1 cellular context compared by ENCODE assay signal in the genomic region with DNA sequence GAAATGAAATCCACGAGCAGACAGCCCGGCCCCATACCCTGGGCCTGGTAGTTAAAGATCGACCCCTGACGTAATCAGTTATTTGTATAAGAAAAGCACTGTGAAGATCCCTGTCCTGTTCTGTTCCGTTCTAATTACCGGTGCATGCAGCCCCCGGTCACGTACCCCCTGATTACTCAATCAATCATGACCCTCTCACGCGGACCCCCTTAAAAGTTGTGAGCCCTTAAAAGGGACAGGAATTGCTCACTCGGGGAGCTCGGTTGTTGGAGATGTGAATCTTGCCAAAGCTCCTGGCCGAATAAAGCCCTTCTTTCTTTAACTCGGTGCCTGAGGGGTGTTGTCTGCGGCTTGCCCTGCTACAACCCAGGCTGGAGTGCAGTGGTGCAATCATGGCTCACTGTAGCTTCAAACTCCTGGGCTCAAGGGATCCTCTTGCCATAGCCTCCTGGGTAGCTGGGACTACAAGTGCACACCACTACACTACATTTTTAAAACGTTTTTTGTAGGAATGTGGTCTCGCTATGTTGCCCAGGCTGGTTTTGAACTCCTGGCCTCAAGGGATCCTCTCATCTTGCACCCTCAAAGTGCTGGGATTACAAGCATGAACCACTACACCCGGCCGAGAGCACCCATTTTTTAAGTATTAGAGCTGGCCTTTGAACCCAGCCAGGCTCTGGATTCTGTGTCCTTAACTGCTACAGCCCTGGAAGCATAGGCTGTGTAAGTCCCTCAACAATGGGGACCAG.
TF ChIP-seq lines count a peak whose summit lies in the region.

No MANE protein-coding gene starts in this region.

TF ChIP-seq in liver, 16 proteins besides CTCF, POLR2A, EP300 and RAD21:
- TF ChIP-seq, protein P1, sequence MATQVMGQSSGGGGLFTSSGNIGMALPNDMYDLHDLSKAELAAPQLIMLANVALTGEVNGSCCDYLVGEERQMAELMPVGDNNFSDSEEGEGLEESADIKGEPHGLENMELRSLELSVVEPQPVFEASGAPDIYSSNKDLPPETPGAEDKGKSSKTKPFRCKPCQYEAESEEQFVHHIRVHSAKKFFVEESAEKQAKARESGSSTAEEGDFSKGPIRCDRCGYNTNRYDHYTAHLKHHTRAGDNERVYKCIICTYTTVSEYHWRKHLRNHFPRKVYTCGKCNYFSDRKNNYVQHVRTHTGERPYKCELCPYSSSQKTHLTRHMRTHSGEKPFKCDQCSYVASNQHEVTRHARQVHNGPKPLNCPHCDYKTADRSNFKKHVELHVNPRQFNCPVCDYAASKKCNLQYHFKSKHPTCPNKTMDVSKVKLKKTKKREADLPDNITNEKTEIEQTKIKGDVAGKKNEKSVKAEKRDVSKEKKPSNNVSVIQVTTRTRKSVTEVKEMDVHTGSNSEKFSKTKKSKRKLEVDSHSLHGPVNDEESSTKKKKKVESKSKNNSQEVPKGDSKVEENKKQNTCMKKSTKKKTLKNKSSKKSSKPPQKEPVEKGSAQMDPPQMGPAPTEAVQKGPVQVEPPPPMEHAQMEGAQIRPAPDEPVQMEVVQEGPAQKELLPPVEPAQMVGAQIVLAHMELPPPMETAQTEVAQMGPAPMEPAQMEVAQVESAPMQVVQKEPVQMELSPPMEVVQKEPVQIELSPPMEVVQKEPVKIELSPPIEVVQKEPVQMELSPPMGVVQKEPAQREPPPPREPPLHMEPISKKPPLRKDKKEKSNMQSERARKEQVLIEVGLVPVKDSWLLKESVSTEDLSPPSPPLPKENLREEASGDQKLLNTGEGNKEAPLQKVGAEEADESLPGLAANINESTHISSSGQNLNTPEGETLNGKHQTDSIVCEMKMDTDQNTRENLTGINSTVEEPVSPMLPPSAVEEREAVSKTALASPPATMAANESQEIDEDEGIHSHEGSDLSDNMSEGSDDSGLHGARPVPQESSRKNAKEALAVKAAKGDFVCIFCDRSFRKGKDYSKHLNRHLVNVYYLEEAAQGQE (IDR thresholded peaks at IDR 0.05) = peak; percentile 12
- TF ChIP-seq HNF4A (conservative IDR thresholded peaks at IDR 0.05) (peak in 1 of 2 donors; percentile 49), FOXA2 (IDR thresholded peaks at IDR 0.05) (peak; percentile 1), RXRA (IDR thresholded peaks at IDR 0.05) (peak; percentile 41 to 66)
